Comparison of ENCODE assay signal across 9 cellular contexts in genomic region chr17:13114601-13115024, GRCh38.
DNase-seq lines count a peak whose midpoint lies in the region; ATAC-seq, FAIRE-seq and TF ChIP-seq lines count a peak whose summit lies in the region.
"Had no signal": no experiment of that assay in that cellular context is flagged by ENCODE, and none has a peak within 500 bp of the region (broad histone marks: within the 10 kb centered on the region; RNA-seq: fewer than 3 reads in every experiment).

No MANE protein-coding gene starts in this region.

- peak overlapping the region; percentile 30 for H3K4me2 ChIP-seq in H9 (ENCODE audit: insufficient read depth, insufficient read length, low read length)
- H3K4me2 ChIP-seq in OCI-LY3 (ENCODE audit: low read length) = peak overlapping the region; percentile 33; the same call in 1 of the 2 replicates
- H3K4me2 ChIP-seq in H1 (ENCODE audit: insufficient read depth in 1 of 2, low read depth in 2 of 2, low read length in 2 of 2) = peak overlapping the region; percentile 10 to 52; a peak in 3 of 4 replicates

- no peak overlapping the region for H2BK15ac ChIP-seq in H9 (ENCODE audit: low read depth, low read length)
- H2BK15ac ChIP-seq in H1 (ENCODE audit: low read length) = no peak overlapping the region

- H3K79me1 ChIP-seq in H9 (ENCODE audit: insufficient read depth, low read depth, low read length, poor library complexity, severe bottlenecking) (no peaks in the 10 kb centered on the region), H1 (ENCODE audit: low read depth, low read length) (no peaks in the 10 kb centered on the region)

- FAIRE-seq in H1 (lab: Jason Lieb, UNC) = peak; percentile 83

- peak; percentile 14 for DNase-seq in DMS114 treated with DMSO at 0.1 percent for 48 hours (lab: John Stamatoyannopoulos, UW; ENCODE audit: unreplicated experiment)
- peak; percentile 86 for DNase-seq in H9
- DNase-seq in H1 (ENCODE audit: low read depth in 1 of 2, low spot score in 2 of 2) = peak; percentile 43 to 68

- WGBS in H9 (ENCODE audit: extremely low coverage, insufficient read length, low lambda C conversion rate) = no CpG with 5 or more reads among the region's 16 CpGs
- WGBS in H1 (ENCODE audit: extremely low coverage in 1 of 2, insufficient coverage in 1 of 2, insufficient read length in 1 of 2, insufficient replicate concordance in 2 of 2, low coverage in 1 of 2, low lambda C conversion rate in 2 of 2, missing lambda C conversion rate in 1 of 2), 2 experiments = 27% methylated on average over 16 of the region's 16 CpGs; no CpG with 5 or more reads in 1 of the 2 experiments

- no peak overlapping the region for H3K27ac ChIP-seq in H9 (ENCODE audit: insufficient read length, low read depth, low read length)
- no peak overlapping the region for H3K27ac ChIP-seq in OCI-LY3 (ENCODE audit: low read length)
- no peak overlapping the region for H3K27ac ChIP-seq in H1 (ENCODE audit: low read depth, low read length)
- H3K27ac ChIP-seq: neutrophil had no signal

- no peak overlapping the region for H4K91ac ChIP-seq in H9 (ENCODE audit: insufficient read length, low read depth, low read length)
- no peak overlapping the region for H4K91ac ChIP-seq in H1 (replicated peaks; ENCODE audit: insufficient read length, low read length)

- TF ChIP-seq POLR2A in H1 (IDR thresholded peaks at IDR 0.05; ENCODE audit: control extremely low read depth in 1 of 2, low read depth in 2 of 2, low read length in 2 of 2) = no peak

- H3K4ac ChIP-seq in H9 (ENCODE audit: low read depth, low read length) (no peak overlapping the region), H1 (replicated peaks; ENCODE audit: insufficient read length, low read depth, low read length) (no peak overlapping the region)

- no peak overlapping the region for H3K27ac Mint-ChIP-seq in H9

- H3K23ac ChIP-seq in H9 (ENCODE audit: insufficient read length, low read depth, low read length) (no peak overlapping the region), H1 (ENCODE audit: insufficient read length) (no peak overlapping the region)

- H4K5ac ChIP-seq in H9 (ENCODE audit: insufficient read length, low read depth, low read length) (no peak overlapping the region), H1 (ENCODE audit: insufficient read length, low read depth, low read length) (no peak overlapping the region)

- no peaks in the 10 kb centered on the region for H3K27me3 ChIP-seq in H9 (ENCODE audit: insufficient read depth, low read length)
- H3K27me3 ChIP-seq in OCI-LY3 (ENCODE audit: low read depth, low read length) = peaks cover 4% of the 10 kb centered on the region; the same call in 1 of the 2 replicates
- H3K27me3 ChIP-seq in H1 (replicated peaks in 1 of 4; ENCODE audit: control insufficient read depth in 3 of 4, extremely low read depth in 1 of 4, insufficient read depth in 3 of 4, low read length in 3 of 4) = peaks cover 0 to 1% (median 0%) of the 10 kb centered on the region in 4 experiments; a peak in 1 of 7 replicates
- peaks cover 14% of the 10 kb centered on the region for H3K27me3 ChIP-seq in mucosa of stomach (ENCODE audit: control insufficient read depth, insufficient read depth, low read length)
- H3K27me3 ChIP-seq: neutrophil had no signal

- H3K27me3 Mint-ChIP-seq in H9 (ENCODE audit: low read depth) = peaks cover 7% of the 10 kb centered on the region

- ATAC-seq in HG03565 (IDR thresholded peaks at IDR 0.05; ENCODE audit: unreplicated experiment) (no peak), GM19324 (IDR thresholded peaks at IDR 0.05; ENCODE audit: low FRiP score, unreplicated experiment) (no peak), GM19463 (IDR thresholded peaks at IDR 0.05; ENCODE audit: unreplicated experiment) (no peak)

- H2BK20ac ChIP-seq in H9 (ENCODE audit: low read depth, low read length, poor library complexity, severe bottlenecking) (no peak overlapping the region), H1 (ENCODE audit: low read length) (no peak overlapping the region)

- H3K23me2 ChIP-seq in H9 (ENCODE audit: insufficient read length, low read depth, low read length, poor library complexity, severe bottlenecking) (no peaks in the 10 kb centered on the region), H1 (ENCODE audit: low read depth, low read length) (no peaks in the 10 kb centered on the region)

- TF ChIP-seq EP300 in H1 (IDR thresholded peaks at IDR 0.05; ENCODE audit: borderline replicate concordance in 1 of 2, low read depth in 2 of 2, low read length in 2 of 2) = no peak

- H3K9me3 ChIP-seq in H9 (ENCODE audit: control insufficient read depth, low read depth, low read length) = no peaks in the 10 kb centered on the region
- H3K9me3 ChIP-seq in OCI-LY3 (ENCODE audit: insufficient read depth, low read length) = no peaks in the 10 kb centered on the region
- no peaks in the 10 kb centered on the region for H3K9me3 ChIP-seq in H1 (ENCODE audit: insufficient read depth in 2 of 2, low read depth in 1 of 2, low read length in 1 of 2)
- no peaks in the 10 kb centered on the region for H3K9me3 ChIP-seq in mucosa of stomach (ENCODE audit: control insufficient read depth, low read length)
- H3K9me3 ChIP-seq: neutrophil had no signal

- no peaks in the 10 kb centered on the region for H3K36me3 ChIP-seq in OCI-LY3 (replicated peaks; ENCODE audit: low read depth, low read length)
- H3K36me3 ChIP-seq in H1 (ENCODE audit: control insufficient read depth in 2 of 4, insufficient read depth in 4 of 4, low read length in 3 of 4) = no peaks in the 10 kb centered on the region
- no peaks in the 10 kb centered on the region for H3K36me3 ChIP-seq in mucosa of stomach (ENCODE audit: control insufficient read depth, insufficient read depth, low read length)
- H3K36me3 ChIP-seq: neutrophil had no signal

- H3K9ac ChIP-seq in H9 (ENCODE audit: extremely low read depth, insufficient read length, low read length) (no peak overlapping the region), OCI-LY3 (ENCODE audit: low read length) (no peak overlapping the region), H1 (replicated peaks in 1 of 4; ENCODE audit: extremely low read depth in 1 of 4, low read depth in 3 of 4, low read length in 3 of 4) (no peak overlapping the region), mucosa of stomach (ENCODE audit: low read length) (peak overlapping the region; percentile 22)

- POLR2A ChIA-PET in H1 (lab: Charles Lee; ENCODE audit: partially characterized antibody) = no interaction called here

- TF ChIP-seq CTCF in H9 (conservative IDR thresholded peaks at IDR 0.05) = peak; percentile 88
- TF ChIP-seq CTCF in OCI-LY3 (IDR thresholded peaks at IDR 0.05; ENCODE audit: low read depth, low read length) = peak; percentile 59
- TF ChIP-seq CTCF in H1 (IDR thresholded peaks at IDR 0.05; ENCODE audit: control extremely low read depth in 1 of 3, insufficient read depth in 1 of 3, low read depth in 1 of 3, low read length in 3 of 3) = peak; percentile 80 to 96 (median 87)

- H3K4me1 Mint-ChIP-seq in H9 = peaks cover 9 to 11% of the 10 kb centered on the region in 2 experiments

- no peaks in the 10 kb centered on the region for H3K36me3 Mint-ChIP-seq in H9 (ENCODE audit: insufficient read depth in 1 of 3, low read depth in 3 of 3)

- no peak overlapping the region for H2BK120ac ChIP-seq in H9 (ENCODE audit: low read depth, low read length, poor library complexity, severe bottlenecking)
- H2BK120ac ChIP-seq in H1 (replicated peaks; ENCODE audit: low read depth, low read length) = no peak overlapping the region

- H3K56ac ChIP-seq in H9 (ENCODE audit: insufficient read length, low read depth, low read length) = no peak overlapping the region
- H3K56ac ChIP-seq in H1 (replicated peaks; ENCODE audit: insufficient read length, low read depth, low read length) = no peak overlapping the region

- H4K8ac ChIP-seq in H9 (replicated peaks; ENCODE audit: insufficient read length, low read depth, low read length) = no peak overlapping the region
- no peak overlapping the region; the same call in 1 of the 2 replicates for H4K8ac ChIP-seq in H1 (ENCODE audit: extremely low read depth, insufficient read depth, low read length)

- H3K79me2 ChIP-seq in H9 (ENCODE audit: insufficient read depth, low read length) (no peaks in the 10 kb centered on the region), OCI-LY3 (ENCODE audit: low read length) (no peaks in the 10 kb centered on the region), H1 (ENCODE audit: control insufficient read depth in 1 of 2, insufficient read depth in 2 of 2, low read length in 2 of 2) (no peaks in the 10 kb centered on the region)

- no peaks in the 10 kb centered on the region for H3K4me1 ChIP-seq in H9 (ENCODE audit: insufficient read depth, low read length)
- H3K4me1 ChIP-seq in OCI-LY3 (ENCODE audit: low read length) = no peaks in the 10 kb centered on the region
- no peaks in the 10 kb centered on the region for H3K4me1 ChIP-seq in H1 (replicated peaks in 1 of 4; ENCODE audit: control insufficient read depth in 3 of 4, insufficient read depth in 4 of 4, low read length in 3 of 4)
- H3K4me1 ChIP-seq in mucosa of stomach (ENCODE audit: control insufficient read depth, insufficient read depth, low read length) = peaks cover 7% of the 10 kb centered on the region

- peak; percentile 88 for TF ChIP-seq RAD21 in H1 (IDR thresholded peaks at IDR 0.05 in 1 of 2, conservative IDR thresholded peaks at IDR 0.05 in 1 of 2; ENCODE audit: low read depth in 2 of 2, low read length in 2 of 2)

- H2AFZ ChIP-seq in H9 (ENCODE audit: low read length) (no peak overlapping the region), OCI-LY3 (ENCODE audit: low read depth, low read length) (no peak overlapping the region), H1 (ENCODE audit: low read length) (peak overlapping the region; percentile 94)

- CTCF ChIA-PET in H1 (lab: Charles Lee; ENCODE audit: partially characterized antibody) = interaction anchor here (0.7 to 1.8 kb wide), 18 partner anchors 8 to 661 kb away, joined by 3 to 10 read pairs (median 4); no protein-coding TSS in a partner anchor

- H2AK5ac ChIP-seq in H9 (ENCODE audit: insufficient read length, low read length) (no peak overlapping the region), H1 (ENCODE audit: low read depth, low read length) (no peak overlapping the region)

- H3K4me3 ChIP-seq in OCI-LY3 (ENCODE audit: low read length) (no peak overlapping the region), H1 (ENCODE audit: extremely low read depth in 1 of 4, insufficient read depth in 2 of 4, low read depth in 3 of 4, low read length in 4 of 4) (no peak overlapping the region; a peak in 1 of 8 replicates), mucosa of stomach (ENCODE audit: low read length) (no peak overlapping the region)

- H3K14ac ChIP-seq in H9 (ENCODE audit: insufficient read depth, low read length) (no peak overlapping the region), H1 (ENCODE audit: insufficient read length) (no peak overlapping the region)

- H2BK5ac ChIP-seq in H9 (ENCODE audit: insufficient read length, low read length) (no peak overlapping the region), H1 (ENCODE audit: low read depth, low read length) (no peak overlapping the region)

- H3K4me3 Mint-ChIP-seq in H9 = peak overlapping the region in 1 of 2 experiments; percentile 52; a peak in 3 of 5 replicates

- H4K20me1 ChIP-seq in H9 (ENCODE audit: control insufficient read depth, insufficient read depth, insufficient read length) = no peaks in the 10 kb centered on the region
- no peaks in the 10 kb centered on the region for H4K20me1 ChIP-seq in OCI-LY3 (ENCODE audit: insufficient read depth, low read length)
- H4K20me1 ChIP-seq in H1 (replicated peaks in 1 of 2; ENCODE audit: control insufficient read depth in 1 of 2, insufficient read depth in 2 of 2, low read length in 2 of 2) = no peaks in the 10 kb centered on the region

- no peak overlapping the region for H2BK12ac ChIP-seq in H9 (ENCODE audit: insufficient read length, low read depth, low read length)
- no peak overlapping the region for H2BK12ac ChIP-seq in H1 (ENCODE audit: low read depth, low read length)

- H3K9me3 Mint-ChIP-seq in H9 = peaks cover 0 to 2% of the 10 kb centered on the region in 2 experiments; a peak in 2 of 5 replicates

- H3T11ph ChIP-seq in H9 (ENCODE audit: low read length) = no peak overlapping the region

- no peak overlapping the region for H3K18ac ChIP-seq in H9 (ENCODE audit: insufficient read length, low read depth, low read length)
- no peak overlapping the region for H3K18ac ChIP-seq in H1 (ENCODE audit: extremely low read depth, low read length)

Comparison
In these comparisons a context has a peak if more than half of its experiments do, and no peak if none do; other contexts are left out.
1. DNase-seq: peak in every context shown above with its lines; median percentile 86 in H9; 56 in H1; 14 in DMS114 treated with DMSO at 0.1 percent for 48 hours.